ENCODE assay signal across 9 cellular contexts in the genomic region with DNA sequence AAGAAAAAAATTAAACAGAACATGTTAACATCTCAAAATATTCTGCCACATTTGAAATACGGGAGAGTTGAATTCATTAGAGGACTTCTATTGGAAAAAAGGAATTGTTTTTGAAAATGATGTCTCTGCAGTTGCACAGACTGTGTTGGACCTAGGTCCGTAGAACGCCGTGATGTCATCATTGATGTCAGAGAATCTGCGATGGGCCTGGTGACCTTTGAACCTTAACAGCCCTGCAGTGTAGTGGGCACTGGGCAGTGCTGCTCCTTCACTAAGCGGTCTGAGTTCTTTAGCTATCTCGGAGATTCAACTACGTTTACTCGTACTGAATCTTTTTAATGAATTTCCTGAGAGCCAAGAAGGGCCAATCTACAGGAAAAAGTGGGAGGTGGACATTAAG. TPM values are rescaled to one million over a fixed set of nuclear protein-coding genes. Genes with fewer than 3 reads are reported as not detected.
"Had no signal": no experiment of that assay in that cellular context is flagged by ENCODE, and none has a peak within 500 bp of the region (broad histone marks: within the 10 kb centered on the region; RNA-seq: fewer than 3 reads in every experiment).

A gene with protein sequence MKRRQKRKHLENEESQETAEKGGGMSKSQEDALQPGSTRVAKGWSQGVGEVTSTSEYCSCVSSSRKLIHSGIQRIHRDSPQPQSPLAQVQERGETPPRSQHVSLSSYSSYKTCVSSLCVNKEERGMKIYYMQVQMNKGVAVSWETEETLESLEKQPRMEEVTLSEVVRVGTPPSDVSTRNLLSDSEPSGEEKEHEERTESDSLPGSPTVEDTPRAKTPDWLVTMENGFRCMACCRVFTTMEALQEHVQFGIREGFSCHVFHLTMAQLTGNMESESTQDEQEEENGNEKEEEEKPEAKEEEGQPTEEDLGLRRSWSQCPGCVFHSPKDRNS (plus strand): TSS at position 220 of the 400 bp plus-strand sequence. CDS start 211 bp downstream, outside the sequence.

- H3K4me3 ChIP-seq: GM12878 had no signal

- ATAC-seq: GM12878 had no signal

- DNase-seq: GDM1, GF-D8 had no signal

- FAIRE-seq: G401.6, GM12878, GM12891, GM12892, GM18507, GM19239 had no signal

RNA-seq across cellular contexts. Expression of the gene that starts here (rescaled TPM):
- total RNA-seq: G401, GM12878 had no signal
- polyA plus RNA-seq: GM12878 had no signal
